Comparison of ENCODE assay signal across 8 cellular contexts in genomic region chr9:130712564-130713285, GRCh38. TPM values are rescaled to one million over a fixed set of nuclear protein-coding genes. Genes with fewer than 3 reads are reported as not detected.
DNase-seq lines count a peak whose midpoint lies in the region; ATAC-seq and TF ChIP-seq lines count a peak whose summit lies in the region.

No MANE protein-coding gene starts in this region.

- peak overlapping the region; percentile 65 to 88 for H3K4me3 ChIP-seq in CD4-positive, alpha-beta memory T cell (ENCODE audit: low read length in 2 of 2)
- H3K4me3 ChIP-seq in ectodermal cell (ENCODE audit: insufficient read depth, low read depth, low read length) (peak overlapping the region; percentile 97), lower lobe of right lung (peak overlapping the region; percentile 92)

- CTCF ChIA-PET in CD4-positive, alpha-beta memory T cell (lab: Charles Lee; ENCODE audit: partially characterized antibody): interaction anchor here (1.3 to 1.6 kb wide), 2 partner anchors 11 to 29 kb away, joined by 4 to 11 read pairs; no protein-coding TSS in a partner anchor
- CTCF ChIA-PET in activated CD8-positive, alpha-beta T cell treated with anti-CD3 and anti-CD28 coated beads for 36 hours (lab: Charles Lee): interaction anchor here (0.7 to 3.1 kb wide), 4 partner anchors 13 to 176 kb away, joined by 3 to 34 read pairs (median 4); no protein-coding TSS in a partner anchor

- H3K36me3 Mint-ChIP-seq in CD4-positive, alpha-beta memory T cell: peaks cover 0 to 6% of the 10 kb centered on the region in 2 donors
- H3K36me3 Mint-ChIP-seq in activated CD8-positive, alpha-beta T cell treated with anti-CD3 and anti-CD28 coated beads for 36 hours (ENCODE audit: low read depth): peaks cover 3% of the 10 kb centered on the region

- H3K9me3 Mint-ChIP-seq in CD4-positive, alpha-beta memory T cell: no peaks in the 10 kb centered on the region
- H3K9me3 Mint-ChIP-seq in activated CD8-positive, alpha-beta T cell treated with anti-CD3 and anti-CD28 coated beads for 36 hours: no peaks in the 10 kb centered on the region

- POLR2A ChIA-PET in CD4-positive, alpha-beta memory T cell (lab: Charles Lee; ENCODE audit: partially characterized antibody): interaction anchor here (0.8 to 2.0 kb wide), 4 partner anchors 12 to 334 kb away, joined by 4 to 21 read pairs (median 6); partner anchors contain the start of gene EXOSC2
- POLR2A ChIA-PET in activated CD8-positive, alpha-beta T cell treated with anti-CD3 and anti-CD28 coated beads for 36 hours (lab: Charles Lee): interaction anchor here (0.5 to 2.1 kb wide), 3 partner anchors 13 to 413 kb away, joined by 3 to 7 read pairs (median 5); partner anchors contain the start of gene NUP214

- H3K4me1 Mint-ChIP-seq in CD4-positive, alpha-beta memory T cell: peaks cover 25 to 42% (median 34%) of the 10 kb centered on the region in 4 donors
- H3K4me1 Mint-ChIP-seq in activated CD8-positive, alpha-beta T cell treated with anti-CD3 and anti-CD28 coated beads for 36 hours (ENCODE audit: low read depth): peaks cover 30% of the 10 kb centered on the region

- peak; percentile 95 to 97 (median 97) for DNase-seq in CD4-positive, alpha-beta memory T cell
- DNase-seq in HK-2 (ENCODE audit: unreplicated experiment): peak; percentile 99
- peak; percentile 85 for DNase-seq in NCI-H82 treated with DMSO at 0.1 percent for 48 hours (lab: John Stamatoyannopoulos, UW; ENCODE audit: unreplicated experiment)
- DNase-seq in activated CD8-positive, alpha-beta T cell treated with anti-CD3 and anti-CD28 coated beads for 36 hours: peak; percentile 98
- DNase-seq in lower lobe of right lung: peak; percentile 99
- DNase-seq in stimulated activated CD4-positive, alpha-beta T cell treated with anti-CD3 and anti-CD28 coated beads, TNF-alpha, amount 100 ng/mL, for 1 hour (ENCODE audit: low read depth in 3 of 3, low spot score in 1 of 3): peak; percentile 85 to 88 (median 85)

- H3K4me1 ChIP-seq in CD4-positive, alpha-beta memory T cell (ENCODE audit: insufficient read depth, low read length): peaks cover 40% of the 10 kb centered on the region
- H3K4me1 ChIP-seq in ectodermal cell (ENCODE audit: control insufficient read depth, insufficient read depth, low read length) (peaks cover 8% of the 10 kb centered on the region), lower lobe of right lung (peaks cover 31% of the 10 kb centered on the region)

- no peaks in the 10 kb centered on the region for H3K27me3 ChIP-seq in CD4-positive, alpha-beta memory T cell (ENCODE audit: insufficient read depth, low read length)
- H3K27me3 ChIP-seq in ectodermal cell (ENCODE audit: control insufficient read depth, insufficient read depth, low read length, poor library complexity, severe bottlenecking) (no peaks in the 10 kb centered on the region), lower lobe of right lung (ENCODE audit: low read depth) (no peaks in the 10 kb centered on the region)

- no peaks in the 10 kb centered on the region for H3K36me3 ChIP-seq in CD4-positive, alpha-beta memory T cell (ENCODE audit: insufficient read depth, low read length)
- H3K36me3 ChIP-seq in ectodermal cell (ENCODE audit: control insufficient read depth, insufficient read depth, low read length) (no peaks in the 10 kb centered on the region), lower lobe of right lung (no peaks in the 10 kb centered on the region)

- peak overlapping the region; percentile 97 for H3K27ac ChIP-seq in CD4-positive, alpha-beta memory T cell (ENCODE audit: low read depth, low read length)
- H3K27ac ChIP-seq in ectodermal cell (ENCODE audit: insufficient read depth, low read depth, low read length, poor library complexity, severe bottlenecking) (peak overlapping the region; percentile 97), lower lobe of right lung (peak overlapping the region; percentile 98)

- WGBS in ectodermal cell, 2 experiments: 0% methylated on average over 68 of the region's 68 CpGs

- intact Hi-C loops in CD4-positive, alpha-beta memory T cell (cut with micrococcal nuclease): loop anchor here (1.0 kb wide), 1 partner anchor 19 kb away; the partner anchor contains the start of gene EXOSC2
- intact Hi-C loops in activated CD8-positive, alpha-beta T cell treated with anti-CD3 and anti-CD28 coated beads for 36 hours (cut with micrococcal nuclease): loop anchor here (10.0 kb wide), 1 partner anchor 122 kb away; the partner anchor contains the start of gene ABL1
- intact Hi-C loops in lower lobe of right lung (cut with DNase I): no loop called here

- TF ChIP-seq CTCF in activated CD8-positive, alpha-beta T cell treated with anti-CD3 and anti-CD28 coated beads for 36 hours (IDR thresholded peaks at IDR 0.05): no peak
- TF ChIP-seq CTCF in lower lobe of right lung (IDR thresholded peaks at IDR 0.05): no peak

- H3K4me3 Mint-ChIP-seq in CD4-positive, alpha-beta memory T cell: peak overlapping the region; percentile 91 to 96 (median 92)
- peak overlapping the region; percentile 93 for H3K4me3 Mint-ChIP-seq in activated CD8-positive, alpha-beta T cell treated with anti-CD3 and anti-CD28 coated beads for 36 hours

- peak overlapping the region; percentile 90 to 99 (median 97) for H3K27ac Mint-ChIP-seq in CD4-positive, alpha-beta memory T cell
- peak overlapping the region; percentile 92 for H3K27ac Mint-ChIP-seq in activated CD8-positive, alpha-beta T cell treated with anti-CD3 and anti-CD28 coated beads for 36 hours

- H3K27me3 Mint-ChIP-seq in CD4-positive, alpha-beta memory T cell: no peaks in the 10 kb centered on the region
- no peaks in the 10 kb centered on the region for H3K27me3 Mint-ChIP-seq in activated CD8-positive, alpha-beta T cell treated with anti-CD3 and anti-CD28 coated beads for 36 hours

- peak; percentile 92 for ATAC-seq in GM19455 (IDR thresholded peaks at IDR 0.05; ENCODE audit: unreplicated experiment)
- peak; percentile 98 for ATAC-seq in activated CD8-positive, alpha-beta T cell treated with anti-CD3 and anti-CD28 coated beads for 36 hours
- peak; percentile 99 for ATAC-seq in lower lobe of right lung

- H3K9me3 ChIP-seq in CD4-positive, alpha-beta memory T cell (ENCODE audit: control insufficient read depth in 1 of 2, low read length in 2 of 2): no peaks in the 10 kb centered on the region
- no peaks in the 10 kb centered on the region for H3K9me3 ChIP-seq in ectodermal cell (ENCODE audit: control insufficient read depth, low read length)
- H3K9me3 ChIP-seq in lower lobe of right lung: no peaks in the 10 kb centered on the region

RNA-seq across cellular contexts. Expression of gene EXOSC2, which starts 19.1 kb away (rescaled TPM):
- total RNA-seq in CD4-positive, alpha-beta memory T cell: 10 to 100 TPM; 53.9 to 60.8 TPM
- polyA plus RNA-seq in CD4-positive, alpha-beta memory T cell: 10 to 100 TPM; 22.6 to 25.3 TPM
- total RNA-seq in activated CD8-positive, alpha-beta T cell treated with anti-CD3 and anti-CD28 coated beads for 36 hours: 10 to 100 TPM; 82.1 to 82.5 TPM
- polyA plus RNA-seq in ectodermal cell (2013, experiment 1 of 4): 70.7 TPM
- polyA plus RNA-seq in ectodermal cell (2013, experiment 2 of 4): 77.3 TPM
- polyA plus RNA-seq in ectodermal cell (2013, experiment 3 of 4): 50.3 TPM
- 50.3 TPM for polyA plus RNA-seq in ectodermal cell (2013, experiment 4 of 4)
- 18.4 TPM for total RNA-seq in lower lobe of right lung

RNA-seq across cellular contexts. Expression of gene PRDM12, which starts 48.3 kb away (rescaled TPM):
- not detected for total RNA-seq in CD4-positive, alpha-beta memory T cell
- under 1 TPM in 1 of 2 donors, not detected in 1; 0.11 TPM for polyA plus RNA-seq in CD4-positive, alpha-beta memory T cell
- under 1 TPM in 1 of 2 experiments, not detected in 1; 0.14 TPM for total RNA-seq in activated CD8-positive, alpha-beta T cell treated with anti-CD3 and anti-CD28 coated beads for 36 hours
- polyA plus RNA-seq in ectodermal cell (2013, experiment 1 of 4): 1.0 TPM
- polyA plus RNA-seq in ectodermal cell (2013, experiment 2 of 4): 2.5 TPM
- polyA plus RNA-seq in ectodermal cell (2013, experiment 3 of 4): 1.4 TPM
- 2.4 TPM for polyA plus RNA-seq in ectodermal cell (2013, experiment 4 of 4)
- not detected for total RNA-seq in lower lobe of right lung

Comparison
In these comparisons a context has a peak if more than half of its experiments do, and no peak if none do; other contexts are left out.
1. Peak in every context shown above with its lines: DNase-seq, ATAC-seq, H3K4me3 ChIP-seq and H3K27ac ChIP-seq.